In genomic region chr16:3960049-3960809, GRCh38 we compare ENCODE assay signal across 9 cellular contexts.
DNase-seq lines count a peak whose midpoint lies in the region; ATAC-seq and TF ChIP-seq lines count a peak whose summit lies in the region.
"Had no signal": no experiment of that assay in that cellular context is flagged by ENCODE, and none has a peak within 500 bp of the region (broad histone marks: within the 10 kb centered on the region; RNA-seq: fewer than 3 reads in every experiment).

No MANE protein-coding gene starts in this region.

- H3K4me3 ChIP-seq in HAP-1 (peak overlapping the region; percentile 31), astrocyte of the spinal cord (ENCODE audit: low read depth, low read length) (peak overlapping the region; percentile 34), mononuclear cell (ENCODE audit: low read length) (peak overlapping the region; percentile 34)

- H3K9me3 ChIP-seq in HAP-1 (no peaks in the 10 kb centered on the region), mononuclear cell (ENCODE audit: low read depth, low read length) (no peaks in the 10 kb centered on the region)

- in situ Hi-C loops in HAP-1 (cut with MboI; ENCODE audit: low sequenced_read_pairs) = no loop called here
- in situ Hi-C loops in astrocyte of the spinal cord (cut with HindIII; ENCODE audit: low sequenced_read_pairs) = no loop called here

- H3K27me3 ChIP-seq in HAP-1 (ENCODE audit: low read depth) (no peaks in the 10 kb centered on the region), mononuclear cell (ENCODE audit: insufficient read depth, low read length) (peaks cover 4% of the 10 kb centered on the region)

- TF ChIP-seq CTCF in 22Rv1 (IDR thresholded peaks at IDR 0.05) (no peak), astrocyte of the spinal cord (IDR thresholded peaks at IDR 0.05; ENCODE audit: low read depth, low read length) (no peak)

- DNase-seq in HAP-1 (ENCODE audit: low spot score in 2 of 2) (peak in 1 of 2 experiments; percentile 39), astrocyte of the spinal cord (ENCODE audit: low read depth, low spot score) (no peak), retina (no peak), MV-4-11 (lab: John Stamatoyannopoulos, UW) (no peak)
- DNase-seq: mesendoderm had no signal

- peaks cover 18% of the 10 kb centered on the region for H3K4me1 ChIP-seq in HAP-1
- H3K4me1 ChIP-seq in mononuclear cell (ENCODE audit: insufficient read depth, low read length) = peaks cover 21% of the 10 kb centered on the region

- peak overlapping the region; percentile 58 for H3K27ac ChIP-seq in 22Rv1

- H3K36me3 ChIP-seq in HAP-1 (replicated peaks) = no peaks in the 10 kb centered on the region

- ATAC-seq in HG03175 (IDR thresholded peaks at IDR 0.05; ENCODE audit: unreplicated experiment) (no peak), HG02885 (IDR thresholded peaks at IDR 0.05; ENCODE audit: poor library complexity, unreplicated experiment) (no peak)
